22 cellular contexts compared by ENCODE assay signal in genomic region chr12:81874166-81874565, GRCh38.
"Had no signal": no experiment of that assay in that cellular context is flagged by ENCODE, and none has a peak within 500 bp of the region (broad histone marks: within the 10 kb centered on the region; RNA-seq: fewer than 3 reads in every experiment).

No MANE protein-coding gene starts in this region.

- DNase-seq: activated CD4-positive, alpha-beta T cell treated with anti-CD3 and anti-CD28 coated beads for 36 hours; activated CD4-positive, alpha-beta T cell treated with anti-CD3 and anti-CD28 coated beads, Interleukin-2, amount 10 ng/mL, durations not matched to agents 7 days and 5 days; activated CD4-positive, alpha-beta T cell treated with anti-CD3 and anti-CD28 coated beads, Interleukin-2, amount 50 U/mL, for 48 hours; activated CD8-positive, alpha-beta T cell treated with anti-CD3 and anti-CD28 coated beads, Interleukin-2, amount 10 ng/mL, durations not matched to agents 7 days and 5 days; activated gamma-delta T cell; activated naive CD4-positive, alpha-beta T cell treated with anti-CD3 and anti-CD28 coated beads for 36 hours; activated naive CD8-positive, alpha-beta T cell treated with anti-CD3 and anti-CD28 coated beads, Interleukin-2, amount 50 U/mL, for 24 hours; activated T-cell treated with anti-CD3 and anti-CD28 coated beads, Interleukin-2, amount 50 U/mL, for 24 hours; anterior cingulate cortex; caudate nucleus; cerebellar nuclear complex; NCI-H1092 treated with DMSO at 0.1 percent for 48 hours; NCI-H2029; NCI-H2227 treated with DMSO at 0.1 percent for 48 hours; NCI-H510A treated with DMSO at 0.1 percent for 48 hours; NCI-H526 treated with DMSO at 0.1 percent for 48 hours; NK-92 treated with Interleukin-12 subunit alpha and Interleukin-12 subunit beta, amount 100 ng/mL, for 24 hours; PC-3; Peyer's patch had no signal

- ATAC-seq: activated CD4-positive, alpha-beta T cell treated with anti-CD3 and anti-CD28 coated beads for 36 hours; activated CD4-positive, CD25-positive, alpha-beta regulatory T cell treated with anti-CD3 and anti-CD28 coated beads, Interleukin-2, amount 50 U/mL, for 24 hours; activated CD8-positive, alpha-beta T cell treated with anti-CD3 and anti-CD28 coated beads, Interleukin-2, amount 10 ng/mL, durations not matched to agents 7 days and 5 days; activated naive CD8-positive, alpha-beta T cell treated with anti-CD3 and anti-CD28 coated beads, Interleukin-2, amount 50 U/mL, for 24 hours; PC-3; Right ventricle myocardium inferior; WTC11 had no signal
